Comparison of ENCODE assay signal across 21 cellular contexts in genomic region chr1:22877112-22877915, GRCh38.
A peak's percentile ranks its signal among the peaks of the same experiment; 100 is the strongest.
DNase-seq lines count a peak whose midpoint lies in the region; ATAC-seq, FAIRE-seq and TF ChIP-seq lines count a peak whose summit lies in the region.
"Had no signal": no experiment of that assay in that cellular context is flagged by ENCODE, and none has a peak within 500 bp of the region (broad histone marks: within the 10 kb centered on the region; RNA-seq: fewer than 3 reads in every experiment).

No MANE protein-coding gene starts in this region.

- H3K4me3 ChIP-seq in IMR-90 (ENCODE audit: insufficient read depth, low read depth, low read length) (no peak overlapping the region), K562 (no peak overlapping the region), neuronal stem cell (ENCODE audit: low read length in 2 of 2) (no peak overlapping the region)
- H3K4me3 ChIP-seq in naive thymus-derived CD4-positive, alpha-beta T cell (ENCODE audit: low read length) = no peak overlapping the region
- H3K4me3 ChIP-seq: Peyer's patch had no signal

- H3K4me2 ChIP-seq in IMR-90 (ENCODE audit: low read depth, low read length) (no peak overlapping the region), K562 (ENCODE audit: insufficient read depth, low read length) (no peak overlapping the region), neuronal stem cell (ENCODE audit: insufficient read depth, low read length, poor library complexity, severe bottlenecking) (no peak overlapping the region)

- no peak overlapping the region for H2BK20ac ChIP-seq in IMR-90 (ENCODE audit: low read depth, low read length)

- BruUV-seq in IMR-90 (replicated peaks; lab: Mats Ljungman, UMichigan) (no TSS peak), K562 (replicated peaks; lab: Mats Ljungman, UMichigan) (no TSS peak)

- no peak overlapping the region for H2BK12ac ChIP-seq in neuronal stem cell (ENCODE audit: low read length)

- H3K27me3 Mint-ChIP-seq in naive thymus-derived CD4-positive, alpha-beta T cell = peaks cover 0 to 6% (median 0%) of the 10 kb centered on the region in 5 donors

- no peak overlapping the region for H4K5ac ChIP-seq in IMR-90 (ENCODE audit: low read depth, low read length)

- H3K9ac ChIP-seq in IMR-90 (ENCODE audit: low read depth, low read length) (no peak overlapping the region), K562 (ENCODE audit: insufficient read depth in 1 of 2, low read depth in 2 of 2, low read length in 2 of 2) (no peak overlapping the region), neuronal stem cell (ENCODE audit: low read depth, low read length, poor library complexity) (no peak overlapping the region)

- H3K9me1 ChIP-seq in IMR-90 (ENCODE audit: insufficient read depth, low read length) (peaks cover 4% of the 10 kb centered on the region; the same call in 1 of the 2 replicates), K562 (ENCODE audit: control insufficient read depth, insufficient read depth, low read length) (no peaks in the 10 kb centered on the region)

- CTCF ChIA-PET in IMR-90 (lab: Yijun Ruan, JAX) (interaction anchor here (1.3 kb wide), 1 partner anchor 16 kb away, joined by 3 read pairs; no protein-coding TSS in a partner anchor), K562 (lab: Yijun Ruan, JAX; ENCODE audit: low intra/inter-chr PET ratio) (no interaction called here)
- CTCF ChIA-PET in naive thymus-derived CD4-positive, alpha-beta T cell (lab: Charles Lee) = no interaction called here

- dilution Hi-C loops in IMR-90 (cut with HindIII; ENCODE audit: low sequenced_read_pairs, unreplicated experiment) = no loop called here

- no peak overlapping the region for H2BK15ac ChIP-seq in IMR-90 (ENCODE audit: low read depth, low read length)
- peak overlapping the region; percentile 6 for H2BK15ac ChIP-seq in neuronal stem cell (ENCODE audit: low read length)

- H3K4me3 Mint-ChIP-seq in naive thymus-derived CD4-positive, alpha-beta T cell = no peak overlapping the region
- H3K4me3 Mint-ChIP-seq: HFFc6 had no signal

- H3K18ac ChIP-seq in IMR-90 (ENCODE audit: low read depth, low read length) = no peak overlapping the region
- H3K18ac ChIP-seq in neuronal stem cell (ENCODE audit: low read length) = peak overlapping the region; percentile 80

- no peaks in the 10 kb centered on the region for H3K4me1 Mint-ChIP-seq in naive thymus-derived CD4-positive, alpha-beta T cell

- H2AFZ ChIP-seq in IMR-90 (replicated peaks; ENCODE audit: low read length, poor library complexity) (peak overlapping the region; percentile 24), K562 (ENCODE audit: low read depth, low read length) (no peak overlapping the region), neuronal stem cell (ENCODE audit: low read length) (no peak overlapping the region)

- no peaks in the 10 kb centered on the region for H3K9me3 Mint-ChIP-seq in naive thymus-derived CD4-positive, alpha-beta T cell
- H3K9me3 Mint-ChIP-seq: HFFc6 had no signal

- no peak for TF ChIP-seq RAD21 in IMR-90 (IDR thresholded peaks at IDR 0.05; ENCODE audit: low read length)
- TF ChIP-seq RAD21 in K562 (CRISPR knock-in tag; conservative IDR thresholded peaks at IDR 0.05 in 1 of 2, IDR thresholded peaks at IDR 0.05 in 1 of 2) = no peak

- ATAC-seq in IMR-90 (ENCODE audit: low read depth) = no peak
- no peak for ATAC-seq in K562
- ATAC-seq in naive thymus-derived CD4-positive, alpha-beta T cell = no peak

- H3K9me3 ChIP-seq in IMR-90 (ENCODE audit: control insufficient read depth, insufficient read depth, low read length) (no peaks in the 10 kb centered on the region), K562 (replicated peaks; ENCODE audit: control insufficient read depth, insufficient read depth, low read depth, low read length) (no peaks in the 10 kb centered on the region), neuronal stem cell (replicated peaks in 1 of 2; ENCODE audit: control insufficient read depth in 2 of 2, insufficient read depth in 1 of 2, low read depth in 1 of 2, low read length in 2 of 2) (no peaks in the 10 kb centered on the region)
- no peaks in the 10 kb centered on the region for H3K9me3 ChIP-seq in naive thymus-derived CD4-positive, alpha-beta T cell (ENCODE audit: control insufficient read depth in 2 of 3, low read length in 3 of 3)
- H3K9me3 ChIP-seq: Peyer's patch had no signal

- no CpG with 5 or more reads among the region's 12 CpGs for WGBS in IMR-90 (ENCODE audit: extremely low coverage in 2 of 2, insufficient read length in 1 of 2), 2 experiments
- under 1% methylated on average over 12 of the region's 12 CpGs for WGBS in K562 (ENCODE audit: insufficient coverage, low coverage, missing lambda C conversion rate)
- no CpG with 5 or more reads among the region's 12 CpGs for WGBS in neuronal stem cell (ENCODE audit: extremely low coverage in 2 of 2, insufficient read length in 2 of 2, insufficient replicate concordance in 1 of 2), 2 donors

- TF ChIP-seq POLR2A in IMR-90 (IDR thresholded peaks at IDR 0.05; ENCODE audit: low read depth, low read length) = no peak
- no peak for TF ChIP-seq POLR2A in K562 (conservative IDR thresholded peaks at IDR 0.05)

- no peak overlapping the region for H3K14ac ChIP-seq in IMR-90 (replicated peaks; ENCODE audit: low read depth, low read length)
- no peak overlapping the region for H3K14ac ChIP-seq in neuronal stem cell (ENCODE audit: low read length)

- TF ChIP-seq CTCF in IMR-90 (conservative IDR thresholded peaks at IDR 0.05; ENCODE audit: low read depth, low read length) = no peak
- TF ChIP-seq CTCF in K562 (IDR thresholded peaks at IDR 0.05 in 2 of 3, conservative IDR thresholded peaks at IDR 0.05 in 1 of 3; ENCODE audit: insufficient read depth in 2 of 3, low read depth in 1 of 3, low read length in 3 of 3) = no peak

- H2BK120ac ChIP-seq in IMR-90 (ENCODE audit: low read depth, low read length) = no peak overlapping the region
- peak overlapping the region; percentile 4 for H2BK120ac ChIP-seq in neuronal stem cell (ENCODE audit: low read depth, low read length)

- no peak overlapping the region for H3K56ac ChIP-seq in IMR-90 (ENCODE audit: extremely low read depth, insufficient read depth, low read length)

- peaks cover 5% of the 10 kb centered on the region for H3K4me1 ChIP-seq in IMR-90 (ENCODE audit: control insufficient read depth, insufficient read depth, low read length)
- 0 out of 5 replicates have a peak, but pooled peaks cover 0 to 4% of the 10 kb centered on the region in 2 experiments for H3K4me1 ChIP-seq in K562 (replicated peaks in 1 of 2; ENCODE audit: control insufficient read depth in 2 of 2, insufficient read depth in 2 of 2, low read length in 2 of 2)
- H3K4me1 ChIP-seq in neuronal stem cell (ENCODE audit: control insufficient read depth in 2 of 2, insufficient read depth in 1 of 2, low read depth in 1 of 2, low read length in 2 of 2) = peaks cover 20 to 35% of the 10 kb centered on the region in 2 donors
- H3K4me1 ChIP-seq in naive thymus-derived CD4-positive, alpha-beta T cell (ENCODE audit: control insufficient read depth in 2 of 2, insufficient read depth in 2 of 2, low read length in 2 of 2) = no peaks in the 10 kb centered on the region
- H3K4me1 ChIP-seq: Peyer's patch had no signal

- no peak overlapping the region for H3K27ac Mint-ChIP-seq in naive thymus-derived CD4-positive, alpha-beta T cell
- H3K27ac Mint-ChIP-seq: HFFc6 had no signal

- peak overlapping the region; percentile 23 for H2AK9ac ChIP-seq in IMR-90 (replicated peaks; ENCODE audit: low read depth, low read length, poor library complexity)

- H4K20me1 ChIP-seq in IMR-90 (ENCODE audit: insufficient read depth, low read length) (peaks cover 4% of the 10 kb centered on the region; the same call in 1 of the 2 replicates), K562 (replicated peaks; ENCODE audit: control insufficient read depth, insufficient read depth, low read length) (peaks cover 24% of the 10 kb centered on the region; the same call in 1 of the 2 replicates)

- H3K36me3 ChIP-seq in IMR-90 (ENCODE audit: control insufficient read depth, insufficient read depth, low read length) (peaks cover 8% of the 10 kb centered on the region), K562 (ENCODE audit: control insufficient read depth, insufficient read depth, low read length) (no peaks in the 10 kb centered on the region), neuronal stem cell (replicated peaks in 1 of 2; ENCODE audit: control insufficient read depth in 2 of 2, insufficient read depth in 2 of 2, low read length in 2 of 2) (peaks cover 2% of the 10 kb centered on the region in 2 donors)
- H3K36me3 ChIP-seq in naive thymus-derived CD4-positive, alpha-beta T cell (ENCODE audit: control insufficient read depth in 2 of 3, insufficient read depth in 3 of 3, low read length in 3 of 3) = no peaks in the 10 kb centered on the region
- H3K36me3 ChIP-seq: Peyer's patch had no signal

- H3K27ac ChIP-seq in IMR-90 (ENCODE audit: insufficient read depth, low read length) = no peak overlapping the region
- H3K27ac ChIP-seq in K562 (ENCODE audit: extremely low read depth, low read depth, low read length) = no peak overlapping the region
- peak overlapping the region; percentile 86 for H3K27ac ChIP-seq in neuronal stem cell (replicated peaks; ENCODE audit: low read length)
- H3K27ac ChIP-seq in naive thymus-derived CD4-positive, alpha-beta T cell (ENCODE audit: low read depth, low read length) = no peak overlapping the region
- H3K27ac ChIP-seq: 22Rv1, C4-2B, Peyer's patch had no signal

- H3K4ac ChIP-seq in IMR-90 (ENCODE audit: low read depth, low read length) = no peak overlapping the region
- H3K4ac ChIP-seq in neuronal stem cell (ENCODE audit: low read length) = no peak overlapping the region

- TF ChIP-seq EP300 in K562 (IDR thresholded peaks at IDR 0.05; ENCODE audit: low read length) = no peak

- POLR2A ChIA-PET in IMR-90 (lab: Charles Lee; ENCODE audit: unreplicated experiment) (no interaction called here), K562 (lab: Yijun Ruan, JAX) (interaction anchor here (0.6 kb wide), 2 partner anchors 414 to 649 kb away, joined by 3 read pairs; no protein-coding TSS in a partner anchor)
- POLR2A ChIA-PET in naive thymus-derived CD4-positive, alpha-beta T cell (lab: Charles Lee) = no interaction called here

- H2BK5ac ChIP-seq in IMR-90 (ENCODE audit: low read depth, low read length, poor library complexity, severe bottlenecking) (no peak overlapping the region), neuronal stem cell (ENCODE audit: low read length) (peak overlapping the region; percentile 71)

- no peak for FAIRE-seq in K562 (lab: Jason Lieb, UNC)
- FAIRE-seq: D721Med, H54 had no signal

- peaks cover 0 to 9% of the 10 kb centered on the region in 2 experiments; a peak in 1 of 4 replicates for H3K79me1 ChIP-seq in IMR-90 (ENCODE audit: low read depth in 1 of 2, low read length in 2 of 2)
- H3K79me1 ChIP-seq in neuronal stem cell (ENCODE audit: low read depth, low read length) = no peaks in the 10 kb centered on the region

- H3K36me3 Mint-ChIP-seq in naive thymus-derived CD4-positive, alpha-beta T cell = no peaks in the 10 kb centered on the region

- H3K27me3 ChIP-seq in IMR-90 (ENCODE audit: control insufficient read depth, insufficient read depth, low read length) = no peaks in the 10 kb centered on the region
- peaks cover 39 to 93% of the 10 kb centered on the region in 2 experiments for H3K27me3 ChIP-seq in K562 (ENCODE audit: control insufficient read depth in 2 of 2, insufficient read depth in 2 of 2, low read length in 2 of 2)
- H3K27me3 ChIP-seq in neuronal stem cell (ENCODE audit: control insufficient read depth in 3 of 3, insufficient read depth in 3 of 3, low read depth in 1 of 3, low read length in 3 of 3) = no peaks in the 10 kb centered on the region
- no peaks in the 10 kb centered on the region for H3K27me3 ChIP-seq in naive thymus-derived CD4-positive, alpha-beta T cell (ENCODE audit: control insufficient read depth in 2 of 2, insufficient read depth in 2 of 2, low read length in 2 of 2)
- H3K27me3 ChIP-seq: Peyer's patch had no signal

- no peak overlapping the region for H2AK5ac ChIP-seq in IMR-90 (ENCODE audit: low read depth, low read length)
- H2AK5ac ChIP-seq in neuronal stem cell (ENCODE audit: low read depth, low read length) = peak overlapping the region; percentile 7

- intact Hi-C loops in IMR-90 (cut with micrococcal nuclease) = no loop called here
- intact Hi-C loops in K562 (cut with micrococcal nuclease) = no loop called here
- intact Hi-C loops in naive thymus-derived CD4-positive, alpha-beta T cell (cut with micrococcal nuclease) = no loop called here

- no peaks in the 10 kb centered on the region for H3K79me2 ChIP-seq in K562 (ENCODE audit: control insufficient read depth, insufficient read depth, low read length)

- H4K91ac ChIP-seq in IMR-90 (ENCODE audit: insufficient read depth, low read depth, low read length) (no peak overlapping the region), neuronal stem cell (ENCODE audit: low read depth, low read length, poor library complexity) (no peak overlapping the region)

- in situ Hi-C loops in IMR-90 (cut with MboI; ENCODE audit: low sequenced_read_pairs) = no loop called here
- in situ Hi-C loops in K562 (cut with MboI) = no loop called here

- H4K8ac ChIP-seq in IMR-90 (ENCODE audit: low read depth in 2 of 2, low read length in 2 of 2) (no peak overlapping the region), neuronal stem cell (ENCODE audit: low read depth, low read length) (no peak overlapping the region)

- DNase-seq in DMS 273 (lab: John Stamatoyannopoulos, UW; ENCODE audit: unreplicated experiment) = peak; percentile 53
- no peak for DNase-seq in DMS 273 treated with DMSO at 0.1 percent for 48 hours (lab: John Stamatoyannopoulos, UW)
- DNase-seq in IMR-90 = no peak
- DNase-seq in K562 (ENCODE audit: extremely low read depth in 1 of 4, low spot score in 3 of 4) = no peak
- no peak for DNase-seq in neuronal stem cell (ENCODE audit: low spot score)
- no peak for DNase-seq in SKM-1 (lab: John Stamatoyannopoulos, UW; ENCODE audit: unreplicated experiment)
- no peak for DNase-seq in NCI-H1417 (lab: John Stamatoyannopoulos, UW)
- no peak for DNase-seq in naive thymus-derived CD4-positive, alpha-beta T cell
- DNase-seq: AML-193, DND-41, HFFc6, NCI-H1417 treated with DMSO at 0.1 percent for 48 hours, NCI-H1930, NCI-H2171, NCI-H526, Peyer's patch, SIG-M5 had no signal

- H3K23ac ChIP-seq in IMR-90 (ENCODE audit: low read depth, low read length) (no peak overlapping the region), neuronal stem cell (ENCODE audit: low read depth, low read length, poor library complexity) (no peak overlapping the region)
